Comparison of ENCODE assay signal across 19 cellular contexts in genomic region chr10:115503546-115503945, GRCh38.
"Had no signal": no experiment of that assay in that cellular context is flagged by ENCODE, and none has a peak within 500 bp of the region (broad histone marks: within the 10 kb centered on the region; RNA-seq: fewer than 3 reads in every experiment).

No MANE protein-coding gene starts in this region.

- H3K27ac ChIP-seq: colonic mucosa, left ventricle myocardium inferior, sigmoid colon, stomach, suprapubic skin, tibial nerve had no signal

- H3K4me1 ChIP-seq: colonic mucosa, left ventricle myocardium inferior, sigmoid colon, stomach, suprapubic skin, tibial nerve had no signal

- H3K4me3 Mint-ChIP-seq: activated naive CD8-positive, alpha-beta T cell; activated T-cell treated with anti-CD3 and anti-CD28 coated beads, Interleukin-2, amount 50 U/mL, for 24 hours; activated T-helper 17 cell treated with anti-CD3 and anti-CD28 coated beads, Interleukin-2, amount 50 U/mL, for 72 hours; mesothelial cell of epicardium; naive thymus-derived CD8-positive, alpha-beta T cell; stimulated activated memory B cell treated with anti-CD40 and anti-IgM and Interleukin-4, amounts not matched to agents 10 μg/mL and 1 μg/mL and 100 μg/mL, for 72 hours; WTC11 had no signal

- H3K27me3 ChIP-seq: colonic mucosa, sigmoid colon, stomach, suprapubic skin, tibial nerve had no signal

- H3K36me3 Mint-ChIP-seq: activated naive CD8-positive, alpha-beta T cell; naive thymus-derived CD8-positive, alpha-beta T cell; stimulated activated memory B cell treated with anti-CD40 and anti-IgM and Interleukin-4, amounts not matched to agents 10 μg/mL and 1 μg/mL and 100 μg/mL, for 72 hours had no signal

- H3K4me3 ChIP-seq: colonic mucosa, left ventricle myocardium inferior, sigmoid colon, smooth muscle cell, stomach, suprapubic skin, tibial nerve had no signal

- ATAC-seq: activated T-helper 17 cell treated with anti-CD3 and anti-CD28 coated beads, Interleukin-2, amount 50 U/mL, for 72 hours; naive thymus-derived CD8-positive, alpha-beta T cell; stimulated activated memory B cell treated with anti-CD40 and anti-IgM and Interleukin-4, amounts not matched to agents 10 μg/mL and 1 μg/mL and 100 μg/mL, for 72 hours; WTC11 had no signal

- H3K27me3 Mint-ChIP-seq: activated naive CD8-positive, alpha-beta T cell; activated T-cell treated with anti-CD3 and anti-CD28 coated beads, Interleukin-2, amount 50 U/mL, for 24 hours; activated T-helper 17 cell treated with anti-CD3 and anti-CD28 coated beads, Interleukin-2, amount 50 U/mL, for 72 hours; naive thymus-derived CD8-positive, alpha-beta T cell; stimulated activated memory B cell treated with anti-CD40 and anti-IgM and Interleukin-4, amounts not matched to agents 10 μg/mL and 1 μg/mL and 100 μg/mL, for 72 hours had no signal

- DNase-seq: activated T-cell treated with anti-CD3 and anti-CD28 coated beads, Interleukin-2, amount 50 U/mL, for 24 hours; colonic mucosa; kidney glomerular epithelial cell; left ventricle myocardium inferior; naive thymus-derived CD8-positive, alpha-beta T cell; sigmoid colon; stimulated activated CD4-positive, alpha-beta T cell treated with anti-CD3 and anti-CD28 coated beads, Interleukin-15, amount 100 ng/mL, for 24 hours; stomach; T-helper 9 cell had no signal

- H3K27ac Mint-ChIP-seq: activated naive CD8-positive, alpha-beta T cell; activated T-cell treated with anti-CD3 and anti-CD28 coated beads, Interleukin-2, amount 50 U/mL, for 24 hours; activated T-helper 17 cell treated with anti-CD3 and anti-CD28 coated beads, Interleukin-2, amount 50 U/mL, for 72 hours; mesothelial cell of epicardium; naive thymus-derived CD8-positive, alpha-beta T cell; stimulated activated memory B cell treated with anti-CD40 and anti-IgM and Interleukin-4, amounts not matched to agents 10 μg/mL and 1 μg/mL and 100 μg/mL, for 72 hours; WTC11 had no signal

- H3K4me2 ChIP-seq: smooth muscle cell had no signal

- FAIRE-seq: bronchial epithelial cell, urothelium cell line had no signal

- H3K36me3 ChIP-seq: colonic mucosa, left ventricle myocardium inferior, sigmoid colon, stomach, suprapubic skin, tibial nerve had no signal

- H3K9me3 ChIP-seq: colonic mucosa, sigmoid colon had no signal

- H3K4me1 Mint-ChIP-seq: activated T-helper 17 cell treated with anti-CD3 and anti-CD28 coated beads, Interleukin-2, amount 50 U/mL, for 72 hours; mesothelial cell of epicardium; naive thymus-derived CD8-positive, alpha-beta T cell; stimulated activated memory B cell treated with anti-CD40 and anti-IgM and Interleukin-4, amounts not matched to agents 10 μg/mL and 1 μg/mL and 100 μg/mL, for 72 hours had no signal
